ENCODE assay signal across 9 cellular contexts in genomic region chr13:99145461-99145860, GRCh38.
"Had no signal": no experiment of that assay in that cellular context is flagged by ENCODE, and none has a peak within 500 bp of the region (broad histone marks: within the 10 kb centered on the region; RNA-seq: fewer than 3 reads in every experiment).

No MANE protein-coding gene starts in this region.

- H3K27ac ChIP-seq: HL-60, KMS-11 had no signal

- DNase-seq: H9, HCEC 1CT, HFFc6, KBM-7 had no signal

- H3K27ac Mint-ChIP-seq: GM23338, H9, HFFc6, IgD-negative memory B cell had no signal

- H3K4me3 ChIP-seq: GM23338 had no signal

- H3K4me3 Mint-ChIP-seq: GM23338, H9, HFFc6 had no signal

- ATAC-seq: GM23338, HepG2 had no signal

- H3K4me1 Mint-ChIP-seq: GM23338, H9 had no signal
